In genomic region chr4:39631700-39632079, GRCh38 we compare ENCODE assay signal across 14 cellular contexts. TPM values are rescaled to one million over a fixed set of nuclear protein-coding genes. Genes with fewer than 3 reads are reported as not detected.
A peak's percentile ranks its signal among the peaks of the same experiment; 100 is the strongest.
DNase-seq lines count a peak whose midpoint lies in the region; ATAC-seq and TF ChIP-seq lines count a peak whose summit lies in the region.
"Had no signal": no experiment of that assay in that cellular context is flagged by ENCODE, and none has a peak within 500 bp of the region (broad histone marks: within the 10 kb centered on the region; RNA-seq: fewer than 3 reads in every experiment).

No MANE protein-coding gene starts in this region.

- H3K79me2 ChIP-seq in OCI-LY7 (ENCODE audit: insufficient read depth, low read depth, low read length) = no peaks in the 10 kb centered on the region
- H3K79me2 ChIP-seq in osteoblast (ENCODE audit: insufficient read depth, low read length) = peaks cover 89% of the 10 kb centered on the region

- H3K36me3 ChIP-seq in OCI-LY7 (ENCODE audit: insufficient read depth, low read length) (no peaks in the 10 kb centered on the region), osteoblast (ENCODE audit: insufficient read depth, low read length) (peaks cover 15% of the 10 kb centered on the region)

- peak; percentile 71 for DNase-seq in OCI-LY7 (ENCODE audit: low spot score)
- no peak for DNase-seq in osteoblast (ENCODE audit: insufficient read length, low spot score, missing footprints)
- DNase-seq in mesenteric fat pad (ENCODE audit: low spot score) = no peak
- no peak for DNase-seq in hypothalamus (lab: John Stamatoyannopoulos, UW)
- DNase-seq: activated CD4-positive, alpha-beta T cell treated with anti-CD3 and anti-CD28 coated beads for 48 hours; CD4-positive, CD25-positive, alpha-beta regulatory T cell; central memory CD4-positive, alpha-beta T cell; naive thymus-derived CD4-positive, alpha-beta T cell; NCI-H524 treated with DMSO at 0.1 percent for 48 hours; SHP77 had no signal

- intact Hi-C loops in OCI-LY7 (cut with micrococcal nuclease; ENCODE audit: unreplicated experiment) = loop anchor here (5.0 to 10.0 kb wide), 2 partner anchors 167 to 566 kb away; partner anchors contain the start of gene RHOH

- BruUV-seq in OCI-LY7 (replicated peaks; lab: Mats Ljungman, UMichigan) = no TSS peak

- no peaks in the 10 kb centered on the region for H3K27me3 ChIP-seq in osteoblast (ENCODE audit: insufficient read depth, low read length)

- no peak overlapping the region for H3K27ac ChIP-seq in OCI-LY7 (ENCODE audit: low read depth, low read length, poor library complexity, severe bottlenecking)
- no peak overlapping the region for H3K27ac ChIP-seq in osteoblast (ENCODE audit: low read depth, low read length)

- H3K4me2 ChIP-seq in OCI-LY7 (ENCODE audit: low read length) = peak overlapping the region; percentile 55
- no peak overlapping the region for H3K4me2 ChIP-seq in osteoblast (ENCODE audit: insufficient read depth, low read length)

- H3K9me3 ChIP-seq in OCI-LY7 (ENCODE audit: low read length) (no peaks in the 10 kb centered on the region), osteoblast (ENCODE audit: low read depth, low read length) (no peaks in the 10 kb centered on the region)

- ATAC-seq in GM18519 (IDR thresholded peaks at IDR 0.05; ENCODE audit: low FRiP score, unreplicated experiment) (peak; percentile 66), GM21423 (IDR thresholded peaks at IDR 0.05; ENCODE audit: unreplicated experiment) (peak; percentile 66), HG03025 (IDR thresholded peaks at IDR 0.05; ENCODE audit: low FRiP score, unreplicated experiment) (peak; percentile 57), HG02884 (IDR thresholded peaks at IDR 0.05; ENCODE audit: unreplicated experiment) (no peak)
- ATAC-seq: naive thymus-derived CD4-positive, alpha-beta T cell had no signal

- no peak overlapping the region for H3K4me3 ChIP-seq in OCI-LY7 (ENCODE audit: low read depth, low read length, poor library complexity, severe bottlenecking)
- no peak overlapping the region for H3K4me3 ChIP-seq in osteoblast (ENCODE audit: insufficient read depth, low read length)

- no peak for TF ChIP-seq CTCF in OCI-LY7 (conservative IDR thresholded peaks at IDR 0.05; ENCODE audit: low read length)
- no peak for TF ChIP-seq CTCF in osteoblast (IDR thresholded peaks at IDR 0.05; ENCODE audit: extremely low read depth, low read depth, low read length)

- CTCF ChIA-PET in OCI-LY7 (lab: Charles Lee; ENCODE audit: unreplicated experiment) = interaction anchor here (0.6 kb wide), 1 partner anchor 648 kb away, joined by 4 read pairs; no protein-coding TSS in a partner anchor

- no peaks in the 10 kb centered on the region for H3K9me2 ChIP-seq in OCI-LY7 (ENCODE audit: insufficient read depth, low read length)

- peaks cover 42% of the 10 kb centered on the region for H3K4me1 ChIP-seq in OCI-LY7 (ENCODE audit: insufficient read depth, low read length, poor library complexity, severe bottlenecking)
- peaks cover 15% of the 10 kb centered on the region for H3K4me1 ChIP-seq in osteoblast (ENCODE audit: insufficient read depth, low read length)

- H2AFZ ChIP-seq in OCI-LY7 (ENCODE audit: low read length) (no peak overlapping the region), osteoblast (ENCODE audit: low read length) (no peak overlapping the region)

- POLR2A ChIA-PET in OCI-LY7 (lab: Charles Lee) = interaction anchor here (0.6 to 1.4 kb wide), 8 partner anchors 7 to 76 kb away, joined by 3 to 5 read pairs (median 4); partner anchors contain the start of gene SMIM14

- peaks cover 3% of the 10 kb centered on the region; the same call in 1 of the 2 replicates for H4K20me1 ChIP-seq in OCI-LY7 (ENCODE audit: insufficient read depth, low read length)
- H4K20me1 ChIP-seq in osteoblast (ENCODE audit: insufficient read depth, low read length) = peaks cover 5% of the 10 kb centered on the region

RNA-seq across cellular contexts. Expression of gene SMIM14, which starts 7.0 kb away (rescaled TPM):
- 0.03 TPM in 1 of 2 replicates, not detected in the other for total RNA-seq in OCI-LY7 (2014; rRNA removed; shearing (Covaris generic))
- total RNA-seq in OCI-LY7 (2022) (1.1 and 1.8 TPM in 2 replicates), osteoblast (61.5 and 68.7 TPM in 2 replicates), mesenteric fat pad (43.1 TPM)

Comparison
In these comparisons a context has a peak if more than half of its experiments do, and no peak if none do; other contexts are left out.
1. RNA of gene SMIM14, which starts 7.0 kb away (total RNA-seq): 61.5 to 68.7 TPM in osteoblast and 43.1 TPM in mesenteric fat pad (single experiment); 0.03 to 1.8 TPM in OCI-LY7; every median in the first group is over 10 times any median in the second.